ENCODE assay signal across 23 cellular contexts in genomic region chr12:114976361-114976760, GRCh38.
DNase-seq lines count a peak whose midpoint lies in the region; ATAC-seq and TF ChIP-seq lines count a peak whose summit lies in the region.
"Had no signal": no experiment of that assay in that cellular context is flagged by ENCODE, and none has a peak within 500 bp of the region (broad histone marks: within the 10 kb centered on the region; RNA-seq: fewer than 3 reads in every experiment).

No MANE protein-coding gene starts in this region.

- H3K9ac ChIP-seq in PC-3 (ENCODE audit: low read length) = peak overlapping the region; percentile 13; the same call in 1 of the 2 replicates

- H3K27me3 ChIP-seq in PC-3 (ENCODE audit: low read length) = no peaks in the 10 kb centered on the region
- H3K27me3 ChIP-seq: BE2C, SJSA1 had no signal

- H3K36me3 Mint-ChIP-seq in MCF 10A (ENCODE audit: insufficient read depth, unreplicated experiment) = no peaks in the 10 kb centered on the region
- H3K36me3 Mint-ChIP-seq: CD14-positive monocyte; CD8-positive, alpha-beta memory T cell had no signal

- H3F3A ChIP-seq in PC-3 (ENCODE audit: low read length, unreplicated experiment) = no peaks in the 10 kb centered on the region

- no peaks in the 10 kb centered on the region for H3K9me3 ChIP-seq in PC-3 (ENCODE audit: low read length)
- H3K9me3 ChIP-seq: BE2C, HAP-1, SJSA1 had no signal

- H3K9me2 ChIP-seq in PC-3 (replicated peaks; ENCODE audit: low read length) = 0 out of 2 replicates have a peak, but pooled peaks cover 4% of the 10 kb centered on the region

- TF ChIP-seq CTCF in PC-3 (conservative IDR thresholded peaks at IDR 0.05; ENCODE audit: low read depth, low read length) (no peak), MCF 10A (IDR thresholded peaks at IDR 0.05; ENCODE audit: unreplicated experiment) (no peak)

- peaks cover 26% of the 10 kb centered on the region for H3K4me1 ChIP-seq in PC-3 (ENCODE audit: insufficient read depth, low read length)
- H3K4me1 ChIP-seq: BE2C, HAP-1 had no signal

- peaks cover 17% of the 10 kb centered on the region for H3K4me1 Mint-ChIP-seq in MCF 10A (ENCODE audit: insufficient read depth, unreplicated experiment)
- H3K4me1 Mint-ChIP-seq: CD14-positive monocyte; CD8-positive, alpha-beta memory T cell had no signal

- no peak overlapping the region for H3K4me3 ChIP-seq in PC-3 (ENCODE audit: low read length)
- H3K4me3 ChIP-seq: HAP-1, SJSA1 had no signal

- H4K20me1 ChIP-seq in PC-3 (ENCODE audit: low read length) = no peaks in the 10 kb centered on the region

- H3K27me3 Mint-ChIP-seq in MCF 10A (ENCODE audit: insufficient read depth, unreplicated experiment) = no peaks in the 10 kb centered on the region

- POLR2A ChIA-PET in PC-3 (lab: Charles Lee; ENCODE audit: unreplicated experiment) = no interaction called here
- POLR2A ChIA-PET in MCF 10A (lab: Yijun Ruan, JAX) = no interaction called here

- CTCF ChIA-PET in PC-3 (lab: Charles Lee) = interaction anchor here (0.5 to 1.0 kb wide), 2 partner anchors 9 to 58 kb away, joined by 3 to 4 read pairs; no protein-coding TSS in a partner anchor
- CTCF ChIA-PET in MCF 10A (lab: Yijun Ruan, JAX) = interaction anchor here (0.6 to 1.3 kb wide), 2 partner anchors 12 to 503 kb away, joined by 3 read pairs; no protein-coding TSS in a partner anchor

- intact Hi-C loops in PC-3 (cut with micrococcal nuclease) (loop anchor here (2.0 kb wide), 1 partner anchor 58 kb away; no protein-coding TSS in a partner anchor), MCF 10A (cut with micrococcal nuclease) (no loop called here)

- no peak overlapping the region for H3K4me3 Mint-ChIP-seq in MCF 10A (ENCODE audit: unreplicated experiment)
- H3K4me3 Mint-ChIP-seq: CD14-positive monocyte; CD8-positive, alpha-beta memory T cell had no signal

- peak overlapping the region; percentile 59 for H3K4me2 ChIP-seq in PC-3 (ENCODE audit: low read length)

- no peaks in the 10 kb centered on the region for H3K9me3 Mint-ChIP-seq in MCF 10A (ENCODE audit: unreplicated experiment)

- no TSS peak for BruUV-seq in PC-3 (replicated peaks; lab: Mats Ljungman, UMichigan)
- no TSS peak for BruUV-seq in MCF 10A (replicated peaks; lab: Mats Ljungman, UMichigan)

- ATAC-seq in PC-3 = no peak; the same call in 1 of the 2 replicates

- no peak for TF ChIP-seq POLR2A in erythroblast (IDR thresholded peaks at IDR 0.05; ENCODE audit: low read length)

- H3K36me3 ChIP-seq in PC-3 (ENCODE audit: low read depth, low read length) = no peaks in the 10 kb centered on the region
- H3K36me3 ChIP-seq: BE2C, HAP-1, SJSA1 had no signal

- H3K79me2 ChIP-seq in PC-3 (ENCODE audit: low read length) = no peaks in the 10 kb centered on the region

- H3K27ac ChIP-seq in PC-3 (ENCODE audit: low read length) = peak overlapping the region; percentile 81
- H3K27ac ChIP-seq: HL-60, SJSA1 had no signal

- H2AFZ ChIP-seq in PC-3 (ENCODE audit: low read length) = no peak overlapping the region

- DNase-seq in EL (peak; percentile 38), PC-3 (peak; percentile 25), fibroblast of peridontal ligament (ENCODE audit: extremely low read depth) (peak; percentile 12), midbrain (lab: John Stamatoyannopoulos, UW) (no peak), erythroblast (lab: John Stamatoyannopoulos, UW) (no peak), DMS 273 (lab: John Stamatoyannopoulos, UW; ENCODE audit: unreplicated experiment) (no peak), MCF 10A (ENCODE audit: unreplicated experiment) (no peak)
- DNase-seq: BE2C; CD8-positive, alpha-beta memory T cell; DMS79 treated with DMSO at 0.1 percent for 48 hours; GOT3; Karpas-422; NCI-H1092 treated with DMSO at 0.1 percent for 48 hours; NCI-H1436; NCI-H187 treated with DMSO at 0.1 percent for 48 hours; NCI-H2107; NCI-H524 treated with DMSO at 0.1 percent for 48 hours; NCI-H774; Right ventricle myocardium superior had no signal

- no peak overlapping the region for H3K27ac Mint-ChIP-seq in MCF 10A (ENCODE audit: low read depth, unreplicated experiment)
- H3K27ac Mint-ChIP-seq: CD14-positive monocyte; CD8-positive, alpha-beta memory T cell had no signal

Comparison
In these comparisons a context has a peak if more than half of its experiments do, and no peak if none do; other contexts are left out.
1. DNase-seq: peak in EL (single experiment), PC-3 (single experiment) and fibroblast of peridontal ligament (single experiment); none in midbrain (single experiment), erythroblast (0 of 2), DMS 273 (single experiment) and MCF 10A (single experiment).